24 cellular contexts compared by ENCODE assay signal in genomic region chr10:125781374-125781773, GRCh38. TPM values are rescaled to one million over a fixed set of nuclear protein-coding genes. Genes with fewer than 3 reads are reported as not detected.
DNase-seq lines count a peak whose midpoint lies in the region; ATAC-seq and TF ChIP-seq lines count a peak whose summit lies in the region.
"Had no signal": no experiment of that assay in that cellular context is flagged by ENCODE, and none has a peak within 500 bp of the region (broad histone marks: within the 10 kb centered on the region; RNA-seq: fewer than 3 reads in every experiment).

No MANE protein-coding gene starts in this region.

- H3K27me3 Mint-ChIP-seq in stimulated activated naive CD8-positive, alpha-beta T cell treated with anti-CD3 and anti-CD28 coated beads, Interleukin-15, Interleukin-2, amounts not matched to agents 100 ng/mL and 50 ng/mL, for 24 hours: no peaks in the 10 kb centered on the region
- peaks cover 3% of the 10 kb centered on the region for H3K27me3 Mint-ChIP-seq in activated T-helper 17 cell treated with anti-CD3 and anti-CD28 coated beads, Interleukin-2, amount 50 U/mL, for 72 hours
- H3K27me3 Mint-ChIP-seq: CD8-positive, alpha-beta memory T cell had no signal

- no peaks in the 10 kb centered on the region for H3K4me1 Mint-ChIP-seq in stimulated activated naive CD8-positive, alpha-beta T cell treated with anti-CD3 and anti-CD28 coated beads, Interleukin-15, Interleukin-2, amounts not matched to agents 100 ng/mL and 50 ng/mL, for 24 hours (ENCODE audit: low read depth)
- peaks cover 4% of the 10 kb centered on the region for H3K4me1 Mint-ChIP-seq in activated T-helper 17 cell treated with anti-CD3 and anti-CD28 coated beads, Interleukin-2, amount 50 U/mL, for 72 hours
- H3K4me1 Mint-ChIP-seq: CD8-positive, alpha-beta memory T cell had no signal

- no peak for DNase-seq in stimulated activated naive CD8-positive, alpha-beta T cell treated with anti-CD3 and anti-CD28 coated beads, Interleukin-15, Interleukin-2, amounts not matched to agents 100 U/mL and 50 U/mL, for 24 hours
- DNase-seq in islet precursor cell: peak; percentile 42
- peak; percentile 18 for DNase-seq in sciatic nerve (ENCODE audit: low spot score)
- no peak for DNase-seq in omental fat pad (ENCODE audit: low spot score)
- no peak for DNase-seq in NCI-H187 (lab: John Stamatoyannopoulos, UW)
- DNase-seq: 8988T; ACHN; AML-193; BE2C; CD4-positive, alpha-beta T cell; CD8-positive, alpha-beta memory T cell; DMS 273 treated with DMSO at 0.1 percent for 48 hours; DMS79; EL; GDM1; GM23248; H7; HCEC 1CT had no signal

- TF ChIP-seq CTCF in omental fat pad (IDR thresholded peaks at IDR 0.05): no peak

- peak overlapping the region; percentile 2 for H3K27ac Mint-ChIP-seq in stimulated activated naive CD8-positive, alpha-beta T cell treated with anti-CD3 and anti-CD28 coated beads, Interleukin-15, Interleukin-2, amounts not matched to agents 100 ng/mL and 50 ng/mL, for 24 hours
- no peak overlapping the region for H3K27ac Mint-ChIP-seq in activated T-helper 17 cell treated with anti-CD3 and anti-CD28 coated beads, Interleukin-2, amount 50 U/mL, for 72 hours
- H3K27ac Mint-ChIP-seq: CD14-positive monocyte; CD4-positive, alpha-beta T cell had no signal

- H3K4me3 Mint-ChIP-seq in stimulated activated naive CD8-positive, alpha-beta T cell treated with anti-CD3 and anti-CD28 coated beads, Interleukin-15, Interleukin-2, amounts not matched to agents 100 ng/mL and 50 ng/mL, for 24 hours: no peak overlapping the region
- H3K4me3 Mint-ChIP-seq in activated T-helper 17 cell treated with anti-CD3 and anti-CD28 coated beads, Interleukin-2, amount 50 U/mL, for 72 hours: no peak overlapping the region
- H3K4me3 Mint-ChIP-seq: CD14-positive monocyte; CD4-positive, alpha-beta T cell; CD8-positive, alpha-beta memory T cell had no signal

- intact Hi-C loops in sciatic nerve (cut with DNase I): no loop called here

- H3K36me3 Mint-ChIP-seq in stimulated activated naive CD8-positive, alpha-beta T cell treated with anti-CD3 and anti-CD28 coated beads, Interleukin-15, Interleukin-2, amounts not matched to agents 100 ng/mL and 50 ng/mL, for 24 hours (ENCODE audit: low read depth): no peaks in the 10 kb centered on the region
- H3K36me3 Mint-ChIP-seq in activated T-helper 17 cell treated with anti-CD3 and anti-CD28 coated beads, Interleukin-2, amount 50 U/mL, for 72 hours (ENCODE audit: low read depth): no peaks in the 10 kb centered on the region

- H3K9me3 Mint-ChIP-seq in stimulated activated naive CD8-positive, alpha-beta T cell treated with anti-CD3 and anti-CD28 coated beads, Interleukin-15, Interleukin-2, amounts not matched to agents 100 ng/mL and 50 ng/mL, for 24 hours: no peaks in the 10 kb centered on the region
- no peaks in the 10 kb centered on the region for H3K9me3 Mint-ChIP-seq in activated T-helper 17 cell treated with anti-CD3 and anti-CD28 coated beads, Interleukin-2, amount 50 U/mL, for 72 hours
- H3K9me3 Mint-ChIP-seq: CD4-positive, alpha-beta T cell had no signal

- no peak for ATAC-seq in stimulated activated naive CD8-positive, alpha-beta T cell treated with anti-CD3 and anti-CD28 coated beads, Interleukin-15, Interleukin-2, amounts not matched to agents 100 U/mL and 50 U/mL, for 24 hours
- ATAC-seq in sciatic nerve: no peak
- no peak for ATAC-seq in omental fat pad (ENCODE audit: low FRiP score)
- no peak for ATAC-seq in activated T-helper 17 cell treated with anti-CD3 and anti-CD28 coated beads, Interleukin-2, amount 50 U/mL, for 72 hours (replicated peaks)
- ATAC-seq: A549, GM12878 had no signal

RNA-seq across cellular contexts. Expression of gene MMP21, which starts 5.8 kb away (rescaled TPM):
- total RNA-seq in sciatic nerve: 0.31 TPM
- not detected for total RNA-seq in omental fat pad
- total RNA-seq in activated T-helper 17 cell treated with anti-CD3 and anti-CD28 coated beads, Interleukin-2, amount 50 U/mL, for 72 hours: not detected
- total RNA-seq: GM12878, GM23248, H1, H7 had no signal

RNA-seq across cellular contexts. Expression of gene UROS, which starts 41.7 kb away (rescaled TPM):
- total RNA-seq in sciatic nerve (30.6 TPM), omental fat pad (10 to 100 TPM; 30.6 to 39.8 (median 39.3) TPM)
- 10 to 100 TPM; 23.0 to 41.1 TPM for total RNA-seq in activated T-helper 17 cell treated with anti-CD3 and anti-CD28 coated beads, Interleukin-2, amount 50 U/mL, for 72 hours

RNA-seq across cellular contexts. Expression of gene BCCIP, which starts 42.0 kb away (rescaled TPM):
- total RNA-seq in sciatic nerve (31.3 TPM), omental fat pad (10 to 100 TPM; 39.6 to 93.8 (median 44.9) TPM)
- 100 to 1,000 TPM in 1 of 2 donors, 10 to 100 TPM in 1; 58.6 to 116 TPM for total RNA-seq in activated T-helper 17 cell treated with anti-CD3 and anti-CD28 coated beads, Interleukin-2, amount 50 U/mL, for 72 hours

Comparison
In these comparisons a context has a peak if more than half of its experiments do, and no peak if none do; other contexts are left out.
1. DNase-seq: peak in islet precursor cell (single experiment) and sciatic nerve (single experiment); none in stimulated activated naive CD8-positive, alpha-beta T cell treated with anti-CD3 and anti-CD28 coated beads, Interleukin-15, Interleukin-2, amounts not matched to agents 100 U/mL and 50 U/mL, for 24 hours (single experiment), omental fat pad (single experiment) and NCI-H187 (0 of 2).